ENCODE assay signal across 17 cellular contexts in genomic region chr1:154727409-154727808, GRCh38.
A peak's percentile ranks its signal among the peaks of the same experiment; 100 is the strongest.
DNase-seq lines count a peak whose midpoint lies in the region; ATAC-seq and TF ChIP-seq lines count a peak whose summit lies in the region.
"Had no signal": no experiment of that assay in that cellular context is flagged by ENCODE, and none has a peak within 500 bp of the region (broad histone marks: within the 10 kb centered on the region; RNA-seq: fewer than 3 reads in every experiment).

No MANE protein-coding gene starts in this region.

- H3K9me3 ChIP-seq in endodermal cell (ENCODE audit: control insufficient read depth, low read length) (no peaks in the 10 kb centered on the region), muscle layer of duodenum (ENCODE audit: control insufficient read depth in 1 of 2, low read length in 2 of 2) (no peaks in the 10 kb centered on the region), stomach smooth muscle (ENCODE audit: control insufficient read depth in 2 of 2, low read length in 2 of 2) (no peaks in the 10 kb centered on the region)
- H3K9me3 ChIP-seq: BLaER1 treated with 17β-estradiol and CSF1 and Interleukin-3, amounts not matched to agents 10 nM and 100 nM had no signal

- no peaks in the 10 kb centered on the region for H3K9me3 Mint-ChIP-seq in endodermal cell
- no peaks in the 10 kb centered on the region for H3K9me3 Mint-ChIP-seq in WTC11
- H3K9me3 Mint-ChIP-seq: HFFc6 had no signal

- WGBS in endodermal cell (ENCODE audit: insufficient coverage in 1 of 2, insufficient read length in 1 of 2), 2 experiments = 78 to 92% methylated on average over 3 of the region's 3 CpGs

- CTCF ChIA-PET in WTC11 (lab: Charles Lee) = interaction anchor here (2.2 kb wide), 1 partner anchor 14 kb away, joined by 14 read pairs; no protein-coding TSS in a partner anchor

- no peak overlapping the region for H3K9ac ChIP-seq in endodermal cell (ENCODE audit: extremely low read depth, low read length, poor library complexity, severe bottlenecking)
- H3K9ac ChIP-seq in stomach smooth muscle (ENCODE audit: low read length in 2 of 2) = no peak overlapping the region
- H3K9ac ChIP-seq: BLaER1 treated with 17β-estradiol and CSF1 and Interleukin-3, amounts not matched to agents 10 nM and 100 nM had no signal

- H3K4me3 Mint-ChIP-seq in endodermal cell = no peak overlapping the region
- H3K4me3 Mint-ChIP-seq in WTC11 = no peak overlapping the region
- H3K4me3 Mint-ChIP-seq: HFFc6 had no signal

- H3K4me3 ChIP-seq in endodermal cell (ENCODE audit: low read length) = no peak overlapping the region
- H3K4me3 ChIP-seq in muscle layer of duodenum (ENCODE audit: low read depth in 1 of 2, low read length in 2 of 2) = no peak overlapping the region
- no peak overlapping the region for H3K4me3 ChIP-seq in stomach smooth muscle (ENCODE audit: low read length in 2 of 2)
- H3K4me3 ChIP-seq: BLaER1 treated with 17β-estradiol and CSF1 and Interleukin-3, amounts not matched to agents 10 nM and 100 nM had no signal

- H3K27ac Mint-ChIP-seq in endodermal cell (no peak overlapping the region), WTC11 (no peak overlapping the region)
- H3K27ac Mint-ChIP-seq: HFFc6 had no signal

- H3K4me1 Mint-ChIP-seq in endodermal cell = peaks cover 19% of the 10 kb centered on the region
- peaks cover 42% of the 10 kb centered on the region for H3K4me1 Mint-ChIP-seq in WTC11

- TF ChIP-seq CTCF in endodermal cell (conservative IDR thresholded peaks at IDR 0.05) (no peak), WTC11 (IDR thresholded peaks at IDR 0.05) (no peak)

- H3K27ac ChIP-seq in angular gyrus (ENCODE audit: low read depth, low read length) (peak overlapping the region; percentile 71), endodermal cell (ENCODE audit: low read depth, low read length) (peak overlapping the region; percentile 10), muscle layer of duodenum (ENCODE audit: low read length) (peak overlapping the region; percentile 19), stomach smooth muscle (ENCODE audit: low read length) (peak overlapping the region; percentile 11)
- H3K27ac ChIP-seq: BLaER1 treated with 17β-estradiol and CSF1 and Interleukin-3, amounts not matched to agents 10 nM and 100 nM had no signal

- POLR2A ChIA-PET in WTC11 (lab: Charles Lee) = no interaction called here

- ATAC-seq in HG03039 (IDR thresholded peaks at IDR 0.05; ENCODE audit: unreplicated experiment) = no peak
- ATAC-seq in WTC11 = no peak
- no peak for ATAC-seq in HG03354 (IDR thresholded peaks at IDR 0.05; ENCODE audit: poor library complexity, severe bottlenecking, unreplicated experiment)

- H3K27me3 Mint-ChIP-seq in endodermal cell (ENCODE audit: insufficient read depth) = peaks cover 3% of the 10 kb centered on the region
- H3K27me3 Mint-ChIP-seq in WTC11 (ENCODE audit: low read depth) = no peaks in the 10 kb centered on the region; the same call in 1 of the 2 replicates

- no peaks in the 10 kb centered on the region for H3K36me3 ChIP-seq in endodermal cell (ENCODE audit: control insufficient read depth, insufficient read depth, low read length)
- no peaks in the 10 kb centered on the region for H3K36me3 ChIP-seq in muscle layer of duodenum (ENCODE audit: control insufficient read depth in 1 of 2, insufficient read depth in 2 of 2, low read length in 2 of 2)
- peaks cover 0 to 2% of the 10 kb centered on the region in 2 donors for H3K36me3 ChIP-seq in stomach smooth muscle (ENCODE audit: control insufficient read depth in 2 of 2, insufficient read depth in 2 of 2, low read length in 2 of 2)
- H3K36me3 ChIP-seq: BLaER1 treated with 17β-estradiol and CSF1 and Interleukin-3, amounts not matched to agents 10 nM and 100 nM had no signal

- H3K27me3 ChIP-seq in endodermal cell (ENCODE audit: control insufficient read depth, insufficient read depth, low read length, poor library complexity, severe bottlenecking) (no peaks in the 10 kb centered on the region), muscle layer of duodenum (ENCODE audit: low read depth, low read length) (no peaks in the 10 kb centered on the region), stomach smooth muscle (ENCODE audit: control insufficient read depth in 1 of 2, insufficient read depth in 2 of 2, low read length in 2 of 2) (no peaks in the 10 kb centered on the region)
- H3K27me3 ChIP-seq: BLaER1 treated with 17β-estradiol and CSF1 and Interleukin-3, amounts not matched to agents 10 nM and 100 nM had no signal

- H3K4me1 ChIP-seq in endodermal cell (ENCODE audit: control insufficient read depth, insufficient read depth, low read length) (peaks cover 8% of the 10 kb centered on the region), muscle layer of duodenum (ENCODE audit: control insufficient read depth in 1 of 2, insufficient read depth in 2 of 2, low read length in 2 of 2) (peaks cover 25 to 84% of the 10 kb centered on the region in 2 donors), stomach smooth muscle (ENCODE audit: control insufficient read depth, insufficient read depth, low read length) (peaks cover 47% of the 10 kb centered on the region)

- H3K36me3 Mint-ChIP-seq in endodermal cell (ENCODE audit: low read depth) (no peaks in the 10 kb centered on the region), WTC11 (no peaks in the 10 kb centered on the region)

- DNase-seq in endodermal cell (no peak), WTC11 (ENCODE audit: low spot score) (no peak)
- no peak for DNase-seq in stimulated activated CD4-positive, alpha-beta T cell treated with anti-CD3 and anti-CD28 coated beads, Interleukin-2, amount 100 ng/mL, for 24 hours
- DNase-seq: DMS79 treated with DMSO at 0.1 percent for 48 hours, HFFc6, NCI-H1048, NCI-H1436 treated with DMSO at 0.1 percent for 48 hours, NCI-H2029 treated with DMSO at 0.1 percent for 48 hours, NCI-H510A, NCI-H774, RPMI8226 had no signal

TF ChIP-seq in WTC11, 78 proteins besides CTCF, POLR2A, EP300 and RAD21:
- TF ChIP-seq SP1 (CRISPR knock-in tag; conservative IDR thresholded peaks at IDR 0.05) = no peak
- no peak for TF ChIP-seq NFE2L1 (CRISPR knock-in tag; IDR thresholded peaks at IDR 0.05)
- no peak for TF ChIP-seq GABPB1 (CRISPR knock-in tag; IDR thresholded peaks at IDR 0.05)
- TF ChIP-seq GRHL2 (CRISPR knock-in tag; IDR thresholded peaks at IDR 0.05; ENCODE audit: insufficient replicate concordance, severe bottlenecking) = no peak

Comparison
In these comparisons a context has a peak if more than half of its experiments do, and no peak if none do; other contexts are left out.
1. H3K27ac ChIP-seq: peak in every context shown above with its lines; median percentile 71 in angular gyrus; 19 in muscle layer of duodenum; 11 in stomach smooth muscle; 10 in endodermal cell.